Comparison of ENCODE assay signal across 9 cellular contexts in genomic region chr20:41004561-41005360, GRCh38. TPM values are rescaled to one million over a fixed set of nuclear protein-coding genes. Genes with fewer than 3 reads are reported as not detected.
DNase-seq lines count a peak whose midpoint lies in the region; ATAC-seq and TF ChIP-seq lines count a peak whose summit lies in the region.
"Had no signal": no experiment of that assay in that cellular context is flagged by ENCODE, and none has a peak within 500 bp of the region (broad histone marks: within the 10 kb centered on the region; RNA-seq: fewer than 3 reads in every experiment).

No MANE protein-coding gene starts in this region.

- peaks cover 6% of the 10 kb centered on the region for H3K9me3 Mint-ChIP-seq in activated CD8-positive, alpha-beta T cell treated with anti-CD3 and anti-CD28 coated beads, Interleukin-2, amount 10 ng/mL, durations not matched to agents 7 days and 5 days (ENCODE audit: insufficient read depth)
- H3K9me3 Mint-ChIP-seq in stimulated activated naive CD8-positive, alpha-beta T cell treated with anti-CD3 and anti-CD28 coated beads, Interleukin-15, Interleukin-2, amounts not matched to agents 100 ng/mL and 50 ng/mL, for 24 hours = no peaks in the 10 kb centered on the region

- H3K9me3 ChIP-seq in heart right ventricle = peaks cover 0 to 14% (median 0%) of the 10 kb centered on the region in 11 donors

- H3K27me3 ChIP-seq in heart right ventricle = no peaks in the 10 kb centered on the region

- TF ChIP-seq CTCF in heart right ventricle (IDR thresholded peaks at IDR 0.05) = no peak

- H3K27me3 Mint-ChIP-seq in activated CD8-positive, alpha-beta T cell treated with anti-CD3 and anti-CD28 coated beads, Interleukin-2, amount 10 ng/mL, durations not matched to agents 7 days and 5 days (ENCODE audit: low read depth) = peaks cover 2% of the 10 kb centered on the region
- H3K27me3 Mint-ChIP-seq in stimulated activated naive CD8-positive, alpha-beta T cell treated with anti-CD3 and anti-CD28 coated beads, Interleukin-15, Interleukin-2, amounts not matched to agents 100 ng/mL and 50 ng/mL, for 24 hours = no peaks in the 10 kb centered on the region

- POLR2A ChIA-PET in activated CD8-positive, alpha-beta T cell treated with anti-CD3 and anti-CD28 coated beads, Interleukin-2, amount 10 ng/mL, durations not matched to agents 7 days and 5 days (lab: Charles Lee) = interaction anchor here (0.6 to 1.5 kb wide), 2 partner anchors 12 to 14 kb away, joined by 3 to 4 read pairs; no protein-coding TSS in a partner anchor

- H3K4me1 ChIP-seq in heart right ventricle = peaks cover 3 to 76% (median 39%) of the 10 kb centered on the region in 9 donors

- CTCF ChIA-PET in activated CD8-positive, alpha-beta T cell treated with anti-CD3 and anti-CD28 coated beads, Interleukin-2, amount 10 ng/mL, durations not matched to agents 7 days and 5 days (lab: Charles Lee) = interaction anchor here (1.5 to 2.4 kb wide), 2 partner anchors 14 to 17 kb away, joined by 4 to 17 read pairs; no protein-coding TSS in a partner anchor

- peak overlapping the region in 9 of 10 donors; percentile 30 to 86 (median 60) for H3K27ac ChIP-seq in heart right ventricle

- H3K4me3 ChIP-seq in heart right ventricle = no peak overlapping the region

- peak; percentile 61 for DNase-seq in activated CD4-positive, alpha-beta T cell treated with anti-CD3 and anti-CD28 coated beads for 48 hours
- no peak for DNase-seq in activated CD4-positive, alpha-beta T cell treated with anti-CD3 and anti-CD28 coated beads for 1 hour
- no peak for DNase-seq in activated CD8-positive, alpha-beta T cell treated with anti-CD3 and anti-CD28 coated beads, Interleukin-2, amount 10 ng/mL, durations not matched to agents 7 days and 5 days
- DNase-seq in heart right ventricle = no peak
- no peak for DNase-seq in NCI-H510A treated with DMSO at 0.1 percent for 48 hours (lab: John Stamatoyannopoulos, UW)
- no peak for DNase-seq in ureter (ENCODE audit: low spot score)
- DNase-seq: NCI-H526 had no signal

- peaks cover 7% of the 10 kb centered on the region for H3K36me3 Mint-ChIP-seq in activated CD8-positive, alpha-beta T cell treated with anti-CD3 and anti-CD28 coated beads, Interleukin-2, amount 10 ng/mL, durations not matched to agents 7 days and 5 days (ENCODE audit: low read depth)
- no peaks in the 10 kb centered on the region for H3K36me3 Mint-ChIP-seq in stimulated activated naive CD8-positive, alpha-beta T cell treated with anti-CD3 and anti-CD28 coated beads, Interleukin-15, Interleukin-2, amounts not matched to agents 100 ng/mL and 50 ng/mL, for 24 hours (ENCODE audit: low read depth)

- H3K4me3 Mint-ChIP-seq in activated CD8-positive, alpha-beta T cell treated with anti-CD3 and anti-CD28 coated beads, Interleukin-2, amount 10 ng/mL, durations not matched to agents 7 days and 5 days = no peak overlapping the region
- H3K4me3 Mint-ChIP-seq in stimulated activated naive CD8-positive, alpha-beta T cell treated with anti-CD3 and anti-CD28 coated beads, Interleukin-15, Interleukin-2, amounts not matched to agents 100 ng/mL and 50 ng/mL, for 24 hours = peak overlapping the region; percentile 40

- H3K36me3 ChIP-seq in heart right ventricle = no peaks in the 10 kb centered on the region

- no peak for ATAC-seq in activated CD8-positive, alpha-beta T cell treated with anti-CD3 and anti-CD28 coated beads, Interleukin-2, amount 10 ng/mL, durations not matched to agents 7 days and 5 days
- peak; percentile 31 to 56 (median 41) for ATAC-seq in heart right ventricle
- no peak for ATAC-seq in HG02852 (IDR thresholded peaks at IDR 0.05; ENCODE audit: unreplicated experiment)

- 38 to 40% methylated on average over 8 of the region's 8 CpGs for WGBS in heart right ventricle, 2 donors

- peaks cover 59% of the 10 kb centered on the region for H3K4me1 Mint-ChIP-seq in activated CD8-positive, alpha-beta T cell treated with anti-CD3 and anti-CD28 coated beads, Interleukin-2, amount 10 ng/mL, durations not matched to agents 7 days and 5 days (ENCODE audit: low read depth)
- peaks cover 37% of the 10 kb centered on the region for H3K4me1 Mint-ChIP-seq in stimulated activated naive CD8-positive, alpha-beta T cell treated with anti-CD3 and anti-CD28 coated beads, Interleukin-15, Interleukin-2, amounts not matched to agents 100 ng/mL and 50 ng/mL, for 24 hours (ENCODE audit: low read depth)

- intact Hi-C loops in heart right ventricle (cut with DNase I) = loop anchor here in 1 of 10 donors (1.0 kb wide), 1 partner anchor 24 kb away; the partner anchor contains the start of gene TOP1

- H3K27ac Mint-ChIP-seq in activated CD8-positive, alpha-beta T cell treated with anti-CD3 and anti-CD28 coated beads, Interleukin-2, amount 10 ng/mL, durations not matched to agents 7 days and 5 days = peak overlapping the region; percentile 47
- peak overlapping the region; percentile 83 for H3K27ac Mint-ChIP-seq in stimulated activated naive CD8-positive, alpha-beta T cell treated with anti-CD3 and anti-CD28 coated beads, Interleukin-15, Interleukin-2, amounts not matched to agents 100 ng/mL and 50 ng/mL, for 24 hours

RNA-seq across cellular contexts. Expression of gene TOP1, which starts 23.9 kb away (rescaled TPM):
- 10 to 100 TPM; 89.1 to 91.5 TPM for total RNA-seq in activated CD8-positive, alpha-beta T cell treated with anti-CD3 and anti-CD28 coated beads, Interleukin-2, amount 10 ng/mL, durations not matched to agents 7 days and 5 days
- total RNA-seq in heart right ventricle = 10 to 100 TPM; 19.3 to 28.3 (median 23.8) TPM
- polyA plus RNA-seq in heart right ventricle = 10 to 100 TPM; 13.5 to 15.0 TPM
- 54.5 TPM for total RNA-seq in ureter

Comparison
In these comparisons a context has a peak if more than half of its experiments do, and no peak if none do; other contexts are left out.
1. ATAC-seq: peak in heart right ventricle (8 of 8); none in activated CD8-positive, alpha-beta T cell treated with anti-CD3 and anti-CD28 coated beads, Interleukin-2, amount 10 ng/mL, durations not matched to agents 7 days and 5 days (single experiment) and HG02852 (single experiment).